ENCODE assay signal across 10 cellular contexts in genomic region chr5:151742870-151743294, GRCh38. TPM values are rescaled to one million over a fixed set of nuclear protein-coding genes. Genes with fewer than 3 reads are reported as not detected.
DNase-seq lines count a peak whose midpoint lies in the region; ATAC-seq and TF ChIP-seq lines count a peak whose summit lies in the region.
"Had no signal": no experiment of that assay in that cellular context is flagged by ENCODE, and none has a peak within 500 bp of the region (broad histone marks: within the 10 kb centered on the region; RNA-seq: fewer than 3 reads in every experiment).

No MANE protein-coding gene starts in this region.

- peaks cover 34% of the 10 kb centered on the region for H3K36me3 Mint-ChIP-seq in activated naive CD4-positive, alpha-beta T cell treated with anti-CD3 and anti-CD28 coated beads, Interleukin-2, amount 10 ng/mL, durations not matched to agents 7 days and 5 days
- peaks cover 25 to 59% of the 10 kb centered on the region in 2 donors for H3K36me3 Mint-ChIP-seq in CD4-positive, alpha-beta memory T cell

- peak overlapping the region; percentile 69 for H3K4ac ChIP-seq in IMR-90 (ENCODE audit: low read depth, low read length)

- no peak overlapping the region for H3K4me2 ChIP-seq in IMR-90 (ENCODE audit: low read depth, low read length)

- H2BK120ac ChIP-seq in IMR-90 (ENCODE audit: low read depth, low read length), result peak overlapping the region; percentile 82

- H3K4me1 ChIP-seq in IMR-90 (ENCODE audit: control insufficient read depth, insufficient read depth, low read length), result peaks cover 23% of the 10 kb centered on the region
- peaks cover 35% of the 10 kb centered on the region for H3K4me1 ChIP-seq in CD4-positive, alpha-beta memory T cell (ENCODE audit: insufficient read depth, low read length)

- TF ChIP-seq RAD21 in IMR-90 (IDR thresholded peaks at IDR 0.05; ENCODE audit: low read length), result peak; percentile 88

- H3K56ac ChIP-seq in IMR-90 (ENCODE audit: extremely low read depth, insufficient read depth, low read length), result no peak overlapping the region

- peak overlapping the region; percentile 60; the same call in 1 of the 3 replicates for H2BK15ac ChIP-seq in IMR-90 (ENCODE audit: low read depth, low read length)

- H3K4me1 Mint-ChIP-seq in activated naive CD4-positive, alpha-beta T cell treated with anti-CD3 and anti-CD28 coated beads, Interleukin-2, amount 10 ng/mL, durations not matched to agents 7 days and 5 days, result peaks cover 53% of the 10 kb centered on the region
- H3K4me1 Mint-ChIP-seq in CD4-positive, alpha-beta memory T cell, result peaks cover 27 to 46% (median 37%) of the 10 kb centered on the region in 4 donors

- no peak overlapping the region for H3K4me3 ChIP-seq in IMR-90 (ENCODE audit: insufficient read depth, low read depth, low read length)
- H3K4me3 ChIP-seq in CD4-positive, alpha-beta memory T cell (ENCODE audit: low read length in 2 of 2), result no peak overlapping the region
- H3K4me3 ChIP-seq: SK-N-MC, skin epidermis had no signal

- DNase-seq in DMS 273 treated with DMSO at 0.1 percent for 48 hours (lab: John Stamatoyannopoulos, UW) (peak; percentile 2), IMR-90 (peak; percentile 74), anterior cingulate cortex (lab: John Stamatoyannopoulos, UW) (peak in 44 of 58 donors; percentile 6 to 61 (median 36)), hippocampal formation (lab: John Stamatoyannopoulos, UW) (peak; percentile 48 to 75), substantia nigra (lab: John Stamatoyannopoulos, UW) (peak in 43 of 49 donors; percentile 8 to 74 (median 38))
- no peak for DNase-seq in activated naive CD4-positive, alpha-beta T cell treated with anti-CD3 and anti-CD28 coated beads, Interleukin-2, amount 10 ng/mL, durations not matched to agents 7 days and 5 days
- DNase-seq in CD4-positive, alpha-beta memory T cell, result no peak

- H3K9me3 ChIP-seq in IMR-90 (ENCODE audit: control insufficient read depth, insufficient read depth, low read length), result no peaks in the 10 kb centered on the region
- H3K9me3 ChIP-seq in CD4-positive, alpha-beta memory T cell (ENCODE audit: control insufficient read depth in 1 of 2, low read length in 2 of 2), result no peaks in the 10 kb centered on the region

- H2AK9ac ChIP-seq in IMR-90 (replicated peaks; ENCODE audit: low read depth, low read length, poor library complexity), result peak overlapping the region; percentile 0

- peak overlapping the region; percentile 73 for H4K91ac ChIP-seq in IMR-90 (ENCODE audit: insufficient read depth, low read depth, low read length)

- peak overlapping the region; percentile 84 for H2AK5ac ChIP-seq in IMR-90 (ENCODE audit: low read depth, low read length)

- WGBS in IMR-90 (ENCODE audit: extremely low coverage in 2 of 2, insufficient read length in 1 of 2), 2 experiments, result 34% methylated on average over 3 of the region's 7 CpGs; no CpG with 5 or more reads in 1 of the 2 experiments

- no peak overlapping the region for H3K27ac Mint-ChIP-seq in activated naive CD4-positive, alpha-beta T cell treated with anti-CD3 and anti-CD28 coated beads, Interleukin-2, amount 10 ng/mL, durations not matched to agents 7 days and 5 days
- H3K27ac Mint-ChIP-seq in CD4-positive, alpha-beta memory T cell, result peak overlapping the region in 3 of 7 donors; percentile 3 to 72 (median 50)

- 0 out of 2 replicates have a peak, but pooled peaks cover 4% of the 10 kb centered on the region for H4K20me1 ChIP-seq in IMR-90 (ENCODE audit: insufficient read depth, low read length)

- ATAC-seq in IMR-90 (ENCODE audit: low read depth) (0 out of 2 replicates have a peak, but pooled peaks have one; percentile 10), GM21723 (IDR thresholded peaks at IDR 0.05; ENCODE audit: unreplicated experiment) (no peak)

- no peak overlapping the region for H2AFZ ChIP-seq in IMR-90 (replicated peaks; ENCODE audit: low read length, poor library complexity)

- H2BK20ac ChIP-seq in IMR-90 (ENCODE audit: low read depth, low read length), result peak overlapping the region; percentile 72

- peak; percentile 76 for TF ChIP-seq CTCF in IMR-90 (conservative IDR thresholded peaks at IDR 0.05; ENCODE audit: low read depth, low read length)

- H4K5ac ChIP-seq in IMR-90 (ENCODE audit: low read depth, low read length), result peak overlapping the region; percentile 23; the same call in 1 of the 2 replicates

- in situ Hi-C loops in IMR-90 (cut with MboI; ENCODE audit: low sequenced_read_pairs), result loop anchor here (5.0 to 10.0 kb wide), 3 partner anchors 81 to 598 kb away; no protein-coding TSS in a partner anchor

- peaks cover 8 to 40% of the 10 kb centered on the region in 2 experiments; a peak in 3 of 4 replicates for H3K79me1 ChIP-seq in IMR-90 (ENCODE audit: low read depth in 1 of 2, low read length in 2 of 2)

- dilution Hi-C loops in IMR-90 (cut with HindIII; ENCODE audit: low sequenced_read_pairs, unreplicated experiment), result no loop called here

- TF ChIP-seq POLR2A in IMR-90 (IDR thresholded peaks at IDR 0.05; ENCODE audit: low read depth, low read length), result peak; percentile 35; the same call in 1 of the 2 replicates

- peaks cover 15% of the 10 kb centered on the region for H3K9me1 ChIP-seq in IMR-90 (ENCODE audit: insufficient read depth, low read length)

- peak overlapping the region; percentile 98 for H2BK5ac ChIP-seq in IMR-90 (ENCODE audit: low read depth, low read length, poor library complexity, severe bottlenecking)

- 0 out of 2 replicates have a peak overlapping the region, but pooled peaks have one; percentile 14 for H3K14ac ChIP-seq in IMR-90 (replicated peaks; ENCODE audit: low read depth, low read length)

- peaks cover 9% of the 10 kb centered on the region for H3K36me3 ChIP-seq in IMR-90 (ENCODE audit: control insufficient read depth, insufficient read depth, low read length)
- no peaks in the 10 kb centered on the region for H3K36me3 ChIP-seq in CD4-positive, alpha-beta memory T cell (ENCODE audit: insufficient read depth, low read length)

- H3K27me3 Mint-ChIP-seq in activated naive CD4-positive, alpha-beta T cell treated with anti-CD3 and anti-CD28 coated beads, Interleukin-2, amount 10 ng/mL, durations not matched to agents 7 days and 5 days, result no peaks in the 10 kb centered on the region
- H3K27me3 Mint-ChIP-seq in CD4-positive, alpha-beta memory T cell, result no peaks in the 10 kb centered on the region

- H3K27me3 ChIP-seq in IMR-90 (ENCODE audit: control insufficient read depth, insufficient read depth, low read length), result no peaks in the 10 kb centered on the region
- no peaks in the 10 kb centered on the region for H3K27me3 ChIP-seq in CD4-positive, alpha-beta memory T cell (ENCODE audit: insufficient read depth, low read length)

- H3K27ac ChIP-seq in IMR-90 (ENCODE audit: insufficient read depth, low read length), result peak overlapping the region; percentile 5; the same call in 1 of the 2 replicates
- H3K27ac ChIP-seq in substantia nigra (ENCODE audit: low read depth, low read length, poor library complexity, severe bottlenecking), result peak overlapping the region; percentile 66
- H3K27ac ChIP-seq in CD4-positive, alpha-beta memory T cell (ENCODE audit: low read depth, low read length), result no peak overlapping the region
- H3K27ac ChIP-seq: SK-N-MC had no signal

- intact Hi-C loops in IMR-90 (cut with micrococcal nuclease), result loop anchor here (1.0 to 5.0 kb wide), 4 partner anchors 221 to 426 kb away; partner anchors contain the start of gene SLC36A1
- intact Hi-C loops in CD4-positive, alpha-beta memory T cell (cut with micrococcal nuclease), result no loop called here

- CTCF ChIA-PET in IMR-90 (lab: Yijun Ruan, JAX), result interaction anchor here (0.6 to 4.9 kb wide), 5 partner anchors 27 to 91 kb away, joined by 3 to 55 read pairs (median 5); no protein-coding TSS in a partner anchor
- CTCF ChIA-PET in activated naive CD4-positive, alpha-beta T cell treated with anti-CD3 and anti-CD28 coated beads, Interleukin-2, amount 10 ng/mL, durations not matched to agents 7 days and 5 days (lab: Charles Lee), result interaction anchor here (1.5 to 7.2 kb wide), 5 partner anchors 9 to 91 kb away, joined by 3 to 120 read pairs (median 8); no protein-coding TSS in a partner anchor
- CTCF ChIA-PET in CD4-positive, alpha-beta memory T cell (lab: Charles Lee; ENCODE audit: partially characterized antibody), result interaction anchor here (2.0 kb wide), 1 partner anchor 22 kb away, joined by 9 read pairs; no protein-coding TSS in a partner anchor

- no peak overlapping the region for H3K9ac ChIP-seq in IMR-90 (ENCODE audit: low read depth, low read length)

- BruUV-seq in IMR-90 (replicated peaks; lab: Mats Ljungman, UMichigan), result no TSS peak

- H3K18ac ChIP-seq in IMR-90 (ENCODE audit: low read depth, low read length), result peak overlapping the region; percentile 42; the same call in 1 of the 2 replicates

- no peaks in the 10 kb centered on the region for H3K9me3 Mint-ChIP-seq in activated naive CD4-positive, alpha-beta T cell treated with anti-CD3 and anti-CD28 coated beads, Interleukin-2, amount 10 ng/mL, durations not matched to agents 7 days and 5 days
- no peaks in the 10 kb centered on the region for H3K9me3 Mint-ChIP-seq in CD4-positive, alpha-beta memory T cell

- POLR2A ChIA-PET in IMR-90 (lab: Charles Lee; ENCODE audit: unreplicated experiment), result interaction anchor here (0.8 kb wide), 1 partner anchor 60 kb away, joined by 4 read pairs; no protein-coding TSS in a partner anchor
- POLR2A ChIA-PET in CD4-positive, alpha-beta memory T cell (lab: Charles Lee; ENCODE audit: partially characterized antibody), result no interaction called here

- H3K4me3 Mint-ChIP-seq in activated naive CD4-positive, alpha-beta T cell treated with anti-CD3 and anti-CD28 coated beads, Interleukin-2, amount 10 ng/mL, durations not matched to agents 7 days and 5 days, result no peak overlapping the region
- H3K4me3 Mint-ChIP-seq in CD4-positive, alpha-beta memory T cell, result no peak overlapping the region

- peak overlapping the region in 1 of 2 experiments; percentile 76; a peak in 2 of 4 replicates for H4K8ac ChIP-seq in IMR-90 (ENCODE audit: low read depth in 2 of 2, low read length in 2 of 2)

- H3K23ac ChIP-seq in IMR-90 (ENCODE audit: low read depth, low read length), result no peak overlapping the region

RNA-seq across cellular contexts. Expression of gene ATOX1, which starts 15.5 kb away (rescaled TPM):
- 56.3 and 76.7 TPM in 2 replicates for total RNA-seq in IMR-90 (2012; rRNA removed)
- polyA plus RNA-seq in IMR-90 (2012; rRNA removed), result 360 and 398 TPM in 2 replicates
- polyA plus RNA-seq in IMR-90 (2012; cell fraction: cytosol; rRNA removed), result 336 and 385 TPM in 2 replicates
- polyA plus RNA-seq in IMR-90 (2012; cell fraction: nucleus; rRNA removed; ENCODE audit: low replicate concordance), result 87.4 and 97.2 TPM in 2 replicates
- 10 to 100 TPM; 28.2 to 31.0 TPM for total RNA-seq in CD4-positive, alpha-beta memory T cell
- polyA plus RNA-seq in CD4-positive, alpha-beta memory T cell, result 10 to 100 TPM; 42.8 to 64.5 TPM

RNA-seq across cellular contexts. Expression of gene G3BP1, which starts 28.9 kb away (rescaled TPM):
- 272 and 482 TPM in 2 replicates for total RNA-seq in IMR-90 (2012; rRNA removed)
- 32.8 and 40.2 TPM in 2 replicates for polyA plus RNA-seq in IMR-90 (2012; rRNA removed)
- 11.6 and 22.4 TPM in 2 replicates for polyA plus RNA-seq in IMR-90 (2012; cell fraction: cytosol; rRNA removed)
- 6.2 and 28.5 TPM in 2 replicates for polyA plus RNA-seq in IMR-90 (2012; cell fraction: nucleus; rRNA removed; ENCODE audit: low replicate concordance)
- total RNA-seq in CD4-positive, alpha-beta memory T cell, result 100 to 1,000 TPM; 189 to 193 TPM
- 100 to 1,000 TPM; 178 to 188 TPM for polyA plus RNA-seq in CD4-positive, alpha-beta memory T cell

RNA-seq across cellular contexts. Expression of gene SPARC, which starts 56.2 kb away (rescaled TPM):
- 1,186 and 1,450 TPM in 2 replicates for total RNA-seq in IMR-90 (2012; rRNA removed)
- 4,692 and 5,281 TPM in 2 replicates for polyA plus RNA-seq in IMR-90 (2012; rRNA removed)
- polyA plus RNA-seq in IMR-90 (2012; cell fraction: cytosol; rRNA removed), result 1,755 and 1,772 TPM in 2 replicates
- polyA plus RNA-seq in IMR-90 (2012; cell fraction: nucleus; rRNA removed; ENCODE audit: low replicate concordance), result 949 and 1,641 TPM in 2 replicates
- under 1 TPM; 0.19 to 0.47 TPM for total RNA-seq in CD4-positive, alpha-beta memory T cell
- polyA plus RNA-seq in CD4-positive, alpha-beta memory T cell, result under 1 TPM in 1 of 2 donors, not detected in 1; 0.37 TPM

Comparison
In these comparisons a context has a peak if more than half of its experiments do, and no peak if none do; other contexts are left out.
1. DNase-seq: peak in DMS 273 treated with DMSO at 0.1 percent for 48 hours (single experiment), IMR-90 (single experiment), anterior cingulate cortex (44 of 58), hippocampal formation (2 of 2) and substantia nigra (43 of 49); none in activated naive CD4-positive, alpha-beta T cell treated with anti-CD3 and anti-CD28 coated beads, Interleukin-2, amount 10 ng/mL, durations not matched to agents 7 days and 5 days (single experiment) and CD4-positive, alpha-beta memory T cell (0 of 5).
2. RNA of gene SPARC, which starts 56.2 kb away (total RNA-seq): 1,186 to 1,450 TPM in IMR-90; 0.19 to 0.47 TPM in CD4-positive, alpha-beta memory T cell; every median in the first group is over 100 times any median in the second.